1 cellular context compared by ENCODE assay signal in the genomic region with DNA sequence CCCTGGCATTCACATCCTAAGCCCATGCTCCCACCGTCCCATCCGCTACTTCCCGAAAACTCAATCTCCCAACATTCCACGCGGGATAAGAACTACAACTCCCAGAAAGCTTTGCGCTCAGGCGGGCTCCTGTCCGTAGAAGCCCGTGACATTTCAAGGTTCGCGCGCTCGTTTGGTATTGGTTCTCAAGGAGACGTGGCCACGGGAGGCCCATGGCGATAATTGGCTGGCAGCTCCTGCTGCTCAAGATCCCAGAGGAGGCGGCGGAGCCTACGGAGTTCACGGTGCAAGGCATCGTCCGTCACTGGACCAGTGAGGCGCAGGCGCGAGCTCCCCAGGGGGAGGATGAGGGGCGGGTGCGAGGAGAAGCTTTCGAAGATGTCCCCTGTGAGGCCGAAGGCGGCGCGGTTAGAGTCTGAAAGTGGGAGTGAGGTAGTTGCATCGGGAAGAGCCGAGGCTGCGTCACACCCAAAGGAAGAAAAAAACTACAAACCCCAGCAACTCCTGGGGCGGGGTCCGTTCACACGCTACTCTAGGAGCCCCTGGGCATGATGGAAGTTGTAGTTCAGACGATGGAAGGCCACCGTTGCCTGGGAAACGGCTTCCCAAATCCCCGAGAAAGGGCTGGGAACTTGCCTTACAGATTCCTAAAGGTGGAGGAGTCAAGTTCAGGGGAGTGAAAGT.
TF ChIP-seq lines count a peak whose summit lies in the region.

No MANE protein-coding gene starts in this region.

TF ChIP-seq in HepG2, 621 proteins besides CTCF, POLR2A, EP300 and RAD21 (continues in another document):
- TF ChIP-seq ZNF567 (CRISPR knock-in tag; IDR thresholded peaks at IDR 0.05; ENCODE audit: borderline replicate concordance) (no peak), ZNF260 (CRISPR knock-in tag; IDR thresholded peaks at IDR 0.05; ENCODE audit: borderline replicate concordance, low read depth) (no peak), ZNF296 (CRISPR knock-in tag; conservative IDR thresholded peaks at IDR 0.05) (no peak), ZNF432 (CRISPR knock-in tag; IDR thresholded peaks at IDR 0.05; ENCODE audit: borderline replicate concordance) (no peak), THYN1 (CRISPR knock-in tag; IDR thresholded peaks at IDR 0.05; ENCODE audit: borderline replicate concordance, low read depth) (no peak), ZSCAN31 (CRISPR knock-in tag; IDR thresholded peaks at IDR 0.05; ENCODE audit: low read depth) (no peak), ZBTB3 (CRISPR knock-in tag; IDR thresholded peaks at IDR 0.05; ENCODE audit: borderline replicate concordance, low read depth) (no peak), HMGA1 (CRISPR knock-in tag; conservative IDR thresholded peaks at IDR 0.05) (no peak), PRPF4 (IDR thresholded peaks at IDR 0.05; ENCODE audit: low read depth, low read length, poor library complexity, severe bottlenecking) (no peak), NFYC (CRISPR knock-in tag; IDR thresholded peaks at IDR 0.05) (peak; percentile 98), ZBTB8A (CRISPR knock-in tag; IDR thresholded peaks at IDR 0.05; ENCODE audit: borderline replicate concordance, low read depth) (no peak), KDM1A (CRISPR knock-in tag; IDR thresholded peaks at IDR 0.05) (no peak), AGO2 (optimal IDR thresholded peaks at IDR 0.05; ENCODE audit: low read depth, low read length) (no peak), CBX5 (CRISPR knock-in tag; IDR thresholded peaks at IDR 0.05; ENCODE audit: borderline replicate concordance) (no peak), ZFP36 (IDR thresholded peaks at IDR 0.05; ENCODE audit: borderline replicate concordance, low read depth, low read length, partially characterized antibody) (no peak), ISL2 (CRISPR knock-in tag; IDR thresholded peaks at IDR 0.05) (no peak), XBP1 (CRISPR knock-in tag; IDR thresholded peaks at IDR 0.05) (no peak), ZNF367 (CRISPR knock-in tag; IDR thresholded peaks at IDR 0.05; ENCODE audit: borderline replicate concordance) (no peak), ZNF230 (CRISPR knock-in tag; IDR thresholded peaks at IDR 0.05) (no peak), SIN3A (IDR thresholded peaks at IDR 0.05; ENCODE audit: borderline replicate concordance, low read depth, low read length) (peak; percentile 65; the same call in 1 of the 2 replicates), ZNF572 (CRISPR knock-in tag; IDR thresholded peaks at IDR 0.05) (no peak), ZNF136 (CRISPR knock-in tag; IDR thresholded peaks at IDR 0.05; ENCODE audit: low read depth) (0 out of 2 replicates have a peak, but pooled peaks have one; percentile 59), ZEB1 (IDR thresholded peaks at IDR 0.05; ENCODE audit: insufficient replicate concordance, low read depth) (no peak)
- TF ChIP-seq, protein P1, sequence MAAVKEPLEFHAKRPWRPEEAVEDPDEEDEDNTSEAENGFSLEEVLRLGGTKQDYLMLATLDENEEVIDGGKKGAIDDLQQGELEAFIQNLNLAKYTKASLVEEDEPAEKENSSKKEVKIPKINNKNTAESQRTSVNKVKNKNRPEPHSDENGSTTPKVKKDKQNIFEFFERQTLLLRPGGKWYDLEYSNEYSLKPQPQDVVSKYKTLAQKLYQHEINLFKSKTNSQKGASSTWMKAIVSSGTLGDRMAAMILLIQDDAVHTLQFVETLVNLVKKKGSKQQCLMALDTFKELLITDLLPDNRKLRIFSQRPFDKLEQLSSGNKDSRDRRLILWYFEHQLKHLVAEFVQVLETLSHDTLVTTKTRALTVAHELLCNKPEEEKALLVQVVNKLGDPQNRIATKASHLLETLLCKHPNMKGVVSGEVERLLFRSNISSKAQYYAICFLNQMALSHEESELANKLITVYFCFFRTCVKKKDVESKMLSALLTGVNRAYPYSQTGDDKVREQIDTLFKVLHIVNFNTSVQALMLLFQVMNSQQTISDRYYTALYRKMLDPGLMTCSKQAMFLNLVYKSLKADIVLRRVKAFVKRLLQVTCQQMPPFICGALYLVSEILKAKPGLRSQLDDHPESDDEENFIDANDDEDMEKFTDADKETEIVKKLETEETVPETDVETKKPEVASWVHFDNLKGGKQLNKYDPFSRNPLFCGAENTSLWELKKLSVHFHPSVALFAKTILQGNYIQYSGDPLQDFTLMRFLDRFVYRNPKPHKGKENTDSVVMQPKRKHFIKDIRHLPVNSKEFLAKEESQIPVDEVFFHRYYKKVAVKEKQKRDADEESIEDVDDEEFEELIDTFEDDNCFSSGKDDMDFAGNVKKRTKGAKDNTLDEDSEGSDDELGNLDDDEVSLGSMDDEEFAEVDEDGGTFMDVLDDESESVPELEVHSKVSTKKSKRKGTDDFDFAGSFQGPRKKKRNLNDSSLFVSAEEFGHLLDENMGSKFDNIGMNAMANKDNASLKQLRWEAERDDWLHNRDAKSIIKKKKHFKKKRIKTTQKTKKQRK (IDR thresholded peaks at IDR 0.05; ENCODE audit: low read length): no peak
- TF ChIP-seq, protein P2, sequence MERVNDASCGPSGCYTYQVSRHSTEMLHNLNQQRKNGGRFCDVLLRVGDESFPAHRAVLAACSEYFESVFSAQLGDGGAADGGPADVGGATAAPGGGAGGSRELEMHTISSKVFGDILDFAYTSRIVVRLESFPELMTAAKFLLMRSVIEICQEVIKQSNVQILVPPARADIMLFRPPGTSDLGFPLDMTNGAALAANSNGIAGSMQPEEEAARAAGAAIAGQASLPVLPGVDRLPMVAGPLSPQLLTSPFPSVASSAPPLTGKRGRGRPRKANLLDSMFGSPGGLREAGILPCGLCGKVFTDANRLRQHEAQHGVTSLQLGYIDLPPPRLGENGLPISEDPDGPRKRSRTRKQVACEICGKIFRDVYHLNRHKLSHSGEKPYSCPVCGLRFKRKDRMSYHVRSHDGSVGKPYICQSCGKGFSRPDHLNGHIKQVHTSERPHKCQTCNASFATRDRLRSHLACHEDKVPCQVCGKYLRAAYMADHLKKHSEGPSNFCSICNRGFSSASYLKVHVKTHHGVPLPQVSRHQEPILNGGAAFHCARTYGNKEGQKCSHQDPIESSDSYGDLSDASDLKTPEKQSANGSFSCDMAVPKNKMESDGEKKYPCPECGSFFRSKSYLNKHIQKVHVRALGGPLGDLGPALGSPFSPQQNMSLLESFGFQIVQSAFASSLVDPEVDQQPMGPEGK (CRISPR knock-in tag; IDR thresholded peaks at IDR 0.05): no peak
- TF ChIP-seq, protein P3, sequence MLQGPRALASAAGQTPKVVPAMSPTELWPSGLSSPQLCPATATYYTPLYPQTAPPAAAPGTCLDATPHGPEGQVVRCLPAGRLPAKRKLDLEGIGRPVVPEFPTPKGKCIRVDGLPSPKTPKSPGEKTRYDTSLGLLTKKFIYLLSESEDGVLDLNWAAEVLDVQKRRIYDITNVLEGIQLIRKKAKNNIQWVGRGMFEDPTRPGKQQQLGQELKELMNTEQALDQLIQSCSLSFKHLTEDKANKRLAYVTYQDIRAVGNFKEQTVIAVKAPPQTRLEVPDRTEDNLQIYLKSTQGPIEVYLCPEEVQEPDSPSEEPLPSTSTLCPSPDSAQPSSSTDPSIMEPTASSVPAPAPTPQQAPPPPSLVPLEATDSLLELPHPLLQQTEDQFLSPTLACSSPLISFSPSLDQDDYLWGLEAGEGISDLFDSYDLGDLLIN (CRISPR knock-in tag; IDR thresholded peaks at IDR 0.05; ENCODE audit: borderline replicate concordance): peak; percentile 36; the same call in 1 of the 2 replicates
- TF ChIP-seq, protein P4, sequence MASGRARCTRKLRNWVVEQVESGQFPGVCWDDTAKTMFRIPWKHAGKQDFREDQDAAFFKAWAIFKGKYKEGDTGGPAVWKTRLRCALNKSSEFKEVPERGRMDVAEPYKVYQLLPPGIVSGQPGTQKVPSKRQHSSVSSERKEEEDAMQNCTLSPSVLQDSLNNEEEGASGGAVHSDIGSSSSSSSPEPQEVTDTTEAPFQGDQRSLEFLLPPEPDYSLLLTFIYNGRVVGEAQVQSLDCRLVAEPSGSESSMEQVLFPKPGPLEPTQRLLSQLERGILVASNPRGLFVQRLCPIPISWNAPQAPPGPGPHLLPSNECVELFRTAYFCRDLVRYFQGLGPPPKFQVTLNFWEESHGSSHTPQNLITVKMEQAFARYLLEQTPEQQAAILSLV (CRISPR knock-in tag; IDR thresholded peaks at IDR 0.05; ENCODE audit: borderline replicate concordance): peak; percentile 31; the same call in 1 of the 2 replicates
- TF ChIP-seq, protein P5, sequence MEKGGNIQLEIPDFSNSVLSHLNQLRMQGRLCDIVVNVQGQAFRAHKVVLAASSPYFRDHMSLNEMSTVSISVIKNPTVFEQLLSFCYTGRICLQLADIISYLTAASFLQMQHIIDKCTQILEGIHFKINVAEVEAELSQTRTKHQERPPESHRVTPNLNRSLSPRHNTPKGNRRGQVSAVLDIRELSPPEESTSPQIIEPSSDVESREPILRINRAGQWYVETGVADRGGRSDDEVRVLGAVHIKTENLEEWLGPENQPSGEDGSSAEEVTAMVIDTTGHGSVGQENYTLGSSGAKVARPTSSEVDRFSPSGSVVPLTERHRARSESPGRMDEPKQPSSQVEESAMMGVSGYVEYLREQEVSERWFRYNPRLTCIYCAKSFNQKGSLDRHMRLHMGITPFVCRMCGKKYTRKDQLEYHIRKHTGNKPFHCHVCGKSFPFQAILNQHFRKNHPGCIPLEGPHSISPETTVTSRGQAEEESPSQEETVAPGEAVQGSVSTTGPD (CRISPR knock-in tag; IDR thresholded peaks at IDR 0.05): no peak
- TF ChIP-seq, protein P6, sequence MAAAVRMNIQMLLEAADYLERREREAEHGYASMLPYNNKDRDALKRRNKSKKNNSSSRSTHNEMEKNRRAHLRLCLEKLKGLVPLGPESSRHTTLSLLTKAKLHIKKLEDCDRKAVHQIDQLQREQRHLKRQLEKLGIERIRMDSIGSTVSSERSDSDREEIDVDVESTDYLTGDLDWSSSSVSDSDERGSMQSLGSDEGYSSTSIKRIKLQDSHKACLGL (CRISPR knock-in tag; IDR thresholded peaks at IDR 0.05): no peak
- TF ChIP-seq, protein P7, sequence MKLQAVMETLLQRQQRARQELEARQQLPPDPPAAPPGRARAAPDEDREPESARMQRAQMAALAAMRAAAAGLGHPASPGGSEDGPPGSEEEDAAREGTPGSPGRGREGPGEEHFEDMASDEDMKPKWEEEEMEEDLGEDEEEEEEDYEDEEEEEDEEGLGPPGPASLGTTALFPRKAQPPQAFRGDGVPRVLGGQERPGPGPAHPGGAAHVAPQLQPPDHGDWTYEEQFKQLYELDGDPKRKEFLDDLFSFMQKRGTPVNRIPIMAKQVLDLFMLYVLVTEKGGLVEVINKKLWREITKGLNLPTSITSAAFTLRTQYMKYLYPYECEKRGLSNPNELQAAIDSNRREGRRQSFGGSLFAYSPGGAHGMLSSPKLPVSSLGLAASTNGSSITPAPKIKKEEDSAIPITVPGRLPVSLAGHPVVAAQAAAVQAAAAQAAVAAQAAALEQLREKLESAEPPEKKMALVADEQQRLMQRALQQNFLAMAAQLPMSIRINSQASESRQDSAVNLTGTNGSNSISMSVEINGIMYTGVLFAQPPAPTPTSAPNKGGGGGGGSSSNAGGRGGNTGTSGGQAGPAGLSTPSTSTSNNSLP (IDR thresholded peaks at IDR 0.05; ENCODE audit: low read depth, low read length): no peak
- TF ChIP-seq, protein P8, sequence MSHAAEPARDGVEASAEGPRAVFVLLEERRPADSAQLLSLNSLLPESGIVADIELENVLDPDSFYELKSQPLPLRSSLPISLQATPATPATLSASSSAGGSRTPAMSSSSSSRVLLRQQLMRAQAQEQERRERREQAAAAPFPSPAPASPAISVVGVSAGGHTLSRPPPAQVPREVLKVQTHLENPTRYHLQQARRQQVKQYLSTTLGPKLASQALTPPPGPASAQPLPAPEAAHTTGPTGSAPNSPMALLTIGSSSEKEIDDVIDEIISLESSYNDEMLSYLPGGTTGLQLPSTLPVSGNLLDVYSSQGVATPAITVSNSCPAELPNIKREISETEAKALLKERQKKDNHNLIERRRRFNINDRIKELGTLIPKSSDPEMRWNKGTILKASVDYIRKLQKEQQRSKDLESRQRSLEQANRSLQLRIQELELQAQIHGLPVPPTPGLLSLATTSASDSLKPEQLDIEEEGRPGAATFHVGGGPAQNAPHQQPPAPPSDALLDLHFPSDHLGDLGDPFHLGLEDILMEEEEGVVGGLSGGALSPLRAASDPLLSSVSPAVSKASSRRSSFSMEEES (CRISPR knock-in tag; IDR thresholded peaks at IDR 0.05): peak; percentile 64
- TF ChIP-seq, protein P9, sequence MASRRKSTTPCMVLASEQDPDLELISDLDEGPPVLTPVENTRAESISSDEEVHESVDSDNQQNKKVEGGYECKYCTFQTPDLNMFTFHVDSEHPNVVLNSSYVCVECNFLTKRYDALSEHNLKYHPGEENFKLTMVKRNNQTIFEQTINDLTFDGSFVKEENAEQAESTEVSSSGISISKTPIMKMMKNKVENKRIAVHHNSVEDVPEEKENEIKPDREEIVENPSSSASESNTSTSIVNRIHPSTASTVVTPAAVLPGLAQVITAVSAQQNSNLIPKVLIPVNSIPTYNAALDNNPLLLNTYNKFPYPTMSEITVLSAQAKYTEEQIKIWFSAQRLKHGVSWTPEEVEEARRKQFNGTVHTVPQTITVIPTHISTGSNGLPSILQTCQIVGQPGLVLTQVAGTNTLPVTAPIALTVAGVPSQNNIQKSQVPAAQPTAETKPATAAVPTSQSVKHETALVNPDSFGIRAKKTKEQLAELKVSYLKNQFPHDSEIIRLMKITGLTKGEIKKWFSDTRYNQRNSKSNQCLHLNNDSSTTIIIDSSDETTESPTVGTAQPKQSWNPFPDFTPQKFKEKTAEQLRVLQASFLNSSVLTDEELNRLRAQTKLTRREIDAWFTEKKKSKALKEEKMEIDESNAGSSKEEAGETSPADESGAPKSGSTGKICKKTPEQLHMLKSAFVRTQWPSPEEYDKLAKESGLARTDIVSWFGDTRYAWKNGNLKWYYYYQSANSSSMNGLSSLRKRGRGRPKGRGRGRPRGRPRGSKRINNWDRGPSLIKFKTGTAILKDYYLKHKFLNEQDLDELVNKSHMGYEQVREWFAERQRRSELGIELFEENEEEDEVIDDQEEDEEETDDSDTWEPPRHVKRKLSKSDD (CRISPR knock-in tag; IDR thresholded peaks at IDR 0.05; ENCODE audit: low read depth): no peak
- TF ChIP-seq, protein P10, sequence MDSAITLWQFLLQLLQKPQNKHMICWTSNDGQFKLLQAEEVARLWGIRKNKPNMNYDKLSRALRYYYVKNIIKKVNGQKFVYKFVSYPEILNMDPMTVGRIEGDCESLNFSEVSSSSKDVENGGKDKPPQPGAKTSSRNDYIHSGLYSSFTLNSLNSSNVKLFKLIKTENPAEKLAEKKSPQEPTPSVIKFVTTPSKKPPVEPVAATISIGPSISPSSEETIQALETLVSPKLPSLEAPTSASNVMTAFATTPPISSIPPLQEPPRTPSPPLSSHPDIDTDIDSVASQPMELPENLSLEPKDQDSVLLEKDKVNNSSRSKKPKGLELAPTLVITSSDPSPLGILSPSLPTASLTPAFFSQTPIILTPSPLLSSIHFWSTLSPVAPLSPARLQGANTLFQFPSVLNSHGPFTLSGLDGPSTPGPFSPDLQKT (CRISPR knock-in tag; IDR thresholded peaks at IDR 0.05; ENCODE audit: borderline replicate concordance): no peak
- TF ChIP-seq, protein P11, sequence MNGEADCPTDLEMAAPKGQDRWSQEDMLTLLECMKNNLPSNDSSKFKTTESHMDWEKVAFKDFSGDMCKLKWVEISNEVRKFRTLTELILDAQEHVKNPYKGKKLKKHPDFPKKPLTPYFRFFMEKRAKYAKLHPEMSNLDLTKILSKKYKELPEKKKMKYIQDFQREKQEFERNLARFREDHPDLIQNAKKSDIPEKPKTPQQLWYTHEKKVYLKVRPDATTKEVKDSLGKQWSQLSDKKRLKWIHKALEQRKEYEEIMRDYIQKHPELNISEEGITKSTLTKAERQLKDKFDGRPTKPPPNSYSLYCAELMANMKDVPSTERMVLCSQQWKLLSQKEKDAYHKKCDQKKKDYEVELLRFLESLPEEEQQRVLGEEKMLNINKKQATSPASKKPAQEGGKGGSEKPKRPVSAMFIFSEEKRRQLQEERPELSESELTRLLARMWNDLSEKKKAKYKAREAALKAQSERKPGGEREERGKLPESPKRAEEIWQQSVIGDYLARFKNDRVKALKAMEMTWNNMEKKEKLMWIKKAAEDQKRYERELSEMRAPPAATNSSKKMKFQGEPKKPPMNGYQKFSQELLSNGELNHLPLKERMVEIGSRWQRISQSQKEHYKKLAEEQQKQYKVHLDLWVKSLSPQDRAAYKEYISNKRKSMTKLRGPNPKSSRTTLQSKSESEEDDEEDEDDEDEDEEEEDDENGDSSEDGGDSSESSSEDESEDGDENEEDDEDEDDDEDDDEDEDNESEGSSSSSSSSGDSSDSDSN (CRISPR knock-in tag; IDR thresholded peaks at IDR 0.05): no peak
